In the genomic region with DNA sequence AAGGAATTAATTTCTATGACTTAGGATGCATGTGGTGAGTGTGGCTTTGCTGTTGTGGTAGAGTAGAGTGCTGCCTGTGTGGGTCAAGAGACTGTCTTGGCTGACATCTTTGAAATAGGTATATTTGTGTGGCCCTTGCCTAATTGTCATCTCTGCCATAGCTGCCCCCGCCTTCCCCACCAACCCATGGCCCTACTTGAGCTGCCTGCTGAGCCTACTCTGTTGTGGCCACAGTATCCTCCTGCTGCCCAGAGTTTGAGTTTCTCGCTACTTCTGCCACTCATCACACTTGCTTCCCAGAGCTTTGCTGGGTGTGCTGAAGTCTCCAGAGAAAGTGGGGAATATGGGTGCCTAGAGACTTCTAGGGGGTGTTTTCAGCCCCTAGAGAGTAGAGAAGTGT, we compare ENCODE assay signal across 1 cellular context.
TF ChIP-seq lines count a peak whose summit lies in the region.

No MANE protein-coding gene starts in this region.

TF ChIP-seq in IMR-90, 13 proteins besides CTCF, POLR2A, EP300 and RAD21 (continued from another document):
- TF ChIP-seq, protein P1, sequence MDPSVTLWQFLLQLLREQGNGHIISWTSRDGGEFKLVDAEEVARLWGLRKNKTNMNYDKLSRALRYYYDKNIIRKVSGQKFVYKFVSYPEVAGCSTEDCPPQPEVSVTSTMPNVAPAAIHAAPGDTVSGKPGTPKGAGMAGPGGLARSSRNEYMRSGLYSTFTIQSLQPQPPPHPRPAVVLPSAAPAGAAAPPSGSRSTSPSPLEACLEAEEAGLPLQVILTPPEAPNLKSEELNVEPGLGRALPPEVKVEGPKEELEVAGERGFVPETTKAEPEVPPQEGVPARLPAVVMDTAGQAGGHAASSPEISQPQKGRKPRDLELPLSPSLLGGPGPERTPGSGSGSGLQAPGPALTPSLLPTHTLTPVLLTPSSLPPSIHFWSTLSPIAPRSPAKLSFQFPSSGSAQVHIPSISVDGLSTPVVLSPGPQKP (IDR thresholded peaks at IDR 0.05; ENCODE audit: borderline replicate concordance, low read depth, low read length) = no peak
- TF ChIP-seq FOS (IDR thresholded peaks at IDR 0.05; ENCODE audit: low read depth, low read length) = no peak
